Comparison of ENCODE assay signal across 22 cellular contexts in genomic region chr22:49181942-49182341, GRCh38.
"Had no signal": no experiment of that assay in that cellular context is flagged by ENCODE, and none has a peak within 500 bp of the region (broad histone marks: within the 10 kb centered on the region; RNA-seq: fewer than 3 reads in every experiment).

No MANE protein-coding gene starts in this region.

- DNase-seq: IMR-90, Karpas-422, KG1, MG63, NCI-H1092, NCI-H1105 treated with DMSO at 0.1 percent for 48 hours, NCI-H1417 treated with DMSO at 0.1 percent for 48 hours, NCI-H146, NCI-H1694 treated with DMSO at 0.1 percent for 48 hours, NCI-H1930, NCI-H2081, NCI-H2107, NCI-H2227 treated with DMSO at 0.1 percent for 48 hours, NCI-H524, NCI-H526 treated with DMSO at 0.1 percent for 48 hours, NCI-H774, PC-3, SHP77 treated with DMSO at 0.1 percent for 48 hours, SJCRH30 had no signal

- H3K27ac ChIP-seq: RWPE1, SJCRH30 had no signal

- H3K4me1 ChIP-seq: SJCRH30 had no signal

- H3K4me3 ChIP-seq: MG63, SJCRH30 had no signal

- H3K9me3 ChIP-seq: MG63, SJCRH30 had no signal

- H3K36me3 ChIP-seq: MG63, SJCRH30 had no signal

- ATAC-seq: Panc1, PC-3, SK-N-SH treated with all-trans-retinoic acid at 6 μM for 48 hours had no signal
